1 cellular context compared by ENCODE assay signal in the genomic region with DNA sequence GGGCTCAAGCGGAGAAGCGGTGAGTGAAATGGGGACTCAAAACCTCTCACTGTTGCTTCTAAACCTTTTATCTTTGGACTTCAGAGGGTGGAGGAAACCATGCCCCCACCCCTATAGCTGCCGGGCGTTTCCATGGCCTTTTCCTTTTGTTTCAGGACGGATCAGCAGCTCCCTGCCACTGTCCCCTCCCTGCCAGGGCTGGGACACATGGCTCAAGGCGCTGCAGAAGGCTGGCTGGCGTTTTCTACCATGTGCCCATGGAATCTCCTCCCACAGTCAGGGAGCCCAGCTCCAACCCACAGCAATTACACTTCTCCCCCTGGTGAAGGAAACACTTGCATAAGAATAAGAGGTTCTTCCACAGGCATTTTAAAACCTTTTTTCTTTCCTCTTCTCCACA.
TF ChIP-seq lines count a peak whose summit lies in the region.

No MANE protein-coding gene starts in this region.

TF ChIP-seq in HepG2, 621 proteins besides CTCF, POLR2A, EP300 and RAD21 (continued from another document):
- TF ChIP-seq, protein P1, sequence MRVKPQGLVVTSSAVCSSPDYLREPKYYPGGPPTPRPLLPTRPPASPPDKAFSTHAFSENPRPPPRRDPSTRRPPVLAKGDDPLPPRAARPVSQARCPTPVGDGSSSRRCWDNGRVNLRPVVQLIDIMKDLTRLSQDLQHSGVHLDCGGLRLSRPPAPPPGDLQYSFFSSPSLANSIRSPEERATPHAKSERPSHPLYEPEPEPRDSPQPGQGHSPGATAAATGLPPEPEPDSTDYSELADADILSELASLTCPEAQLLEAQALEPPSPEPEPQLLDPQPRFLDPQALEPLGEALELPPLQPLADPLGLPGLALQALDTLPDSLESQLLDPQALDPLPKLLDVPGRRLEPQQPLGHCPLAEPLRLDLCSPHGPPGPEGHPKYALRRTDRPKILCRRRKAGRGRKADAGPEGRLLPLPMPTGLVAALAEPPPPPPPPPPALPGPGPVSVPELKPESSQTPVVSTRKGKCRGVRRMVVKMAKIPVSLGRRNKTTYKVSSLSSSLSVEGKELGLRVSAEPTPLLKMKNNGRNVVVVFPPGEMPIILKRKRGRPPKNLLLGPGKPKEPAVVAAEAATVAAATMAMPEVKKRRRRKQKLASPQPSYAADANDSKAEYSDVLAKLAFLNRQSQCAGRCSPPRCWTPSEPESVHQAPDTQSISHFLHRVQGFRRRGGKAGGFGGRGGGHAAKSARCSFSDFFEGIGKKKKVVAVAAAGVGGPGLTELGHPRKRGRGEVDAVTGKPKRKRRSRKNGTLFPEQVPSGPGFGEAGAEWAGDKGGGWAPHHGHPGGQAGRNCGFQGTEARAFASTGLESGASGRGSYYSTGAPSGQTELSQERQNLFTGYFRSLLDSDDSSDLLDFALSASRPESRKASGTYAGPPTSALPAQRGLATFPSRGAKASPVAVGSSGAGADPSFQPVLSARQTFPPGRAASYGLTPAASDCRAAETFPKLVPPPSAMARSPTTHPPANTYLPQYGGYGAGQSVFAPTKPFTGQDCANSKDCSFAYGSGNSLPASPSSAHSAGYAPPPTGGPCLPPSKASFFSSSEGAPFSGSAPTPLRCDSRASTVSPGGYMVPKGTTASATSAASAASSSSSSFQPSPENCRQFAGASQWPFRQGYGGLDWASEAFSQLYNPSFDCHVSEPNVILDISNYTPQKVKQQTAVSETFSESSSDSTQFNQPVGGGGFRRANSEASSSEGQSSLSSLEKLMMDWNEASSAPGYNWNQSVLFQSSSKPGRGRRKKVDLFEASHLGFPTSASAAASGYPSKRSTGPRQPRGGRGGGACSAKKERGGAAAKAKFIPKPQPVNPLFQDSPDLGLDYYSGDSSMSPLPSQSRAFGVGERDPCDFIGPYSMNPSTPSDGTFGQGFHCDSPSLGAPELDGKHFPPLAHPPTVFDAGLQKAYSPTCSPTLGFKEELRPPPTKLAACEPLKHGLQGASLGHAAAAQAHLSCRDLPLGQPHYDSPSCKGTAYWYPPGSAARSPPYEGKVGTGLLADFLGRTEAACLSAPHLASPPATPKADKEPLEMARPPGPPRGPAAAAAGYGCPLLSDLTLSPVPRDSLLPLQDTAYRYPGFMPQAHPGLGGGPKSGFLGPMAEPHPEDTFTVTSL (CRISPR knock-in tag; IDR thresholded peaks at IDR 0.05; ENCODE audit: borderline replicate concordance), result no peak
- TF ChIP-seq, protein P2, sequence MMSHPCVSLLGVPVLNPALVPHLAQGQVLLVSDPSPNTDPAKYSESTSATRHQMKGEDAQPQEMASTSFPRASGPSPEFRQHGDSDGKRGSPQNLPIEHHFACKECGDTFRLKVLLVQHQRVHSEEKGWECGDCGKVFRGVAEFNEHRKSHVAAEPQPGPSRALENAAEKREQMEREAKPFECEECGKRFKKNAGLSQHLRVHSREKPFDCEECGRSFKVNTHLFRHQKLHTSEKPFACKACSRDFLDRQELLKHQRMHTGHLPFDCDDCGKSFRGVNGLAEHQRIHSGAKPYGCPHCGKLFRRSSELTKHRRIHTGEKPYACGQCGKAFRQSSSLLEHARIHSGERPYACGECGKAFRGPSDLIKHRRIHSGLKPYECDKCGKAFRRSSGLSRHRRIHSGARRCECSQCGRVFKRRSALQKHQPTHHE (CRISPR knock-in tag; IDR thresholded peaks at IDR 0.05; ENCODE audit: borderline replicate concordance), result no peak
- no peak for TF ChIP-seq MED13 (CRISPR knock-in tag; IDR thresholded peaks at IDR 0.05)
- TF ChIP-seq, protein P3, sequence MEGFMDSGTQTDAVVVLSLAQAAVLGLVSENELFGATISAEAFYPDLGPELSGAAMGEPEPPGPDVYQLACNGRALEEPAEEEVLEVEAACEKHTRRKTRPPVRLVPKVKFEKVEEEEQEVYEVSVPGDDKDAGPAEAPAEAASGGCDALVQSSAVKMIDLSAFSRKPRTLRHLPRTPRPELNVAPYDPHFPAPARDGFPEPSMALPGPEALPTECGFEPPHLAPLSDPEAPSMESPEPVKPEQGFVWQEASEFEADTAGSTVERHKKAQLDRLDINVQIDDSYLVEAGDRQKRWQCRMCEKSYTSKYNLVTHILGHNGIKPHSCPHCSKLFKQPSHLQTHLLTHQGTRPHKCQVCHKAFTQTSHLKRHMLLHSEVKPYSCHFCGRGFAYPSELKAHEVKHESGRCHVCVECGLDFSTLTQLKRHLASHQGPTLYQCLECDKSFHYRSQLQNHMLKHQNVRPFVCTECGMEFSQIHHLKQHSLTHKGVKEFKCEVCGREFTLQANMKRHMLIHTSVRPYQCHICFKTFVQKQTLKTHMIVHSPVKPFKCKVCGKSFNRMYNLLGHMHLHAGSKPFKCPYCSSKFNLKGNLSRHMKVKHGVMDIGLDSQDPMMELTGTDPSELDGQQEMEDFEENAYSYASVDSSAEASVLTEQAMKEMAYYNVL (CRISPR knock-in tag; IDR thresholded peaks at IDR 0.05; ENCODE audit: borderline replicate concordance), result no peak
- TF ChIP-seq, protein P4, sequence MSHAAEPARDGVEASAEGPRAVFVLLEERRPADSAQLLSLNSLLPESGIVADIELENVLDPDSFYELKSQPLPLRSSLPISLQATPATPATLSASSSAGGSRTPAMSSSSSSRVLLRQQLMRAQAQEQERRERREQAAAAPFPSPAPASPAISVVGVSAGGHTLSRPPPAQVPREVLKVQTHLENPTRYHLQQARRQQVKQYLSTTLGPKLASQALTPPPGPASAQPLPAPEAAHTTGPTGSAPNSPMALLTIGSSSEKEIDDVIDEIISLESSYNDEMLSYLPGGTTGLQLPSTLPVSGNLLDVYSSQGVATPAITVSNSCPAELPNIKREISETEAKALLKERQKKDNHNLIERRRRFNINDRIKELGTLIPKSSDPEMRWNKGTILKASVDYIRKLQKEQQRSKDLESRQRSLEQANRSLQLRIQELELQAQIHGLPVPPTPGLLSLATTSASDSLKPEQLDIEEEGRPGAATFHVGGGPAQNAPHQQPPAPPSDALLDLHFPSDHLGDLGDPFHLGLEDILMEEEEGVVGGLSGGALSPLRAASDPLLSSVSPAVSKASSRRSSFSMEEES (CRISPR knock-in tag; IDR thresholded peaks at IDR 0.05), result no peak
- no peak for TF ChIP-seq ZNF367 (CRISPR knock-in tag; IDR thresholded peaks at IDR 0.05; ENCODE audit: borderline replicate concordance)
- TF ChIP-seq, protein P5, sequence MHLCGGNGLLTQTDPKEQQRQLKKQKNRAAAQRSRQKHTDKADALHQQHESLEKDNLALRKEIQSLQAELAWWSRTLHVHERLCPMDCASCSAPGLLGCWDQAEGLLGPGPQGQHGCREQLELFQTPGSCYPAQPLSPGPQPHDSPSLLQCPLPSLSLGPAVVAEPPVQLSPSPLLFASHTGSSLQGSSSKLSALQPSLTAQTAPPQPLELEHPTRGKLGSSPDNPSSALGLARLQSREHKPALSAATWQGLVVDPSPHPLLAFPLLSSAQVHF (CRISPR knock-in tag; IDR thresholded peaks at IDR 0.05), result no peak
- no peak for TF ChIP-seq ZNF746 (CRISPR knock-in tag; IDR thresholded peaks at IDR 0.05)
TF ChIP-seq in HepG2: peak in this region for 0.
